ENCODE assay signal across 9 cellular contexts in genomic region chr10:89283174-89283987, GRCh38. TPM values are rescaled to one million over a fixed set of nuclear protein-coding genes. Genes with fewer than 3 reads are reported as not detected.
DNase-seq lines count a peak whose midpoint lies in the region; ATAC-seq and TF ChIP-seq lines count a peak whose summit lies in the region.
"Had no signal": no experiment of that assay in that cellular context is flagged by ENCODE, and none has a peak within 500 bp of the region (broad histone marks: within the 10 kb centered on the region; RNA-seq: fewer than 3 reads in every experiment).

No MANE protein-coding gene starts in this region.

- TF ChIP-seq POLR2A in stomach (IDR thresholded peaks at IDR 0.05) = no peak

- H3K27me3 ChIP-seq in HUES6 (ENCODE audit: control insufficient read depth, insufficient read depth, low read length) (no peaks in the 10 kb centered on the region), stomach (no peaks in the 10 kb centered on the region)

- WGBS in stomach, 5 donors = 33 to 50% (median 42%) methylated on average over 6 of the region's 6 CpGs

- H3K27ac ChIP-seq in HUES6 (ENCODE audit: low read depth, low read length) (peak overlapping the region; percentile 61; the same call in 1 of the 2 replicates), stomach (peak overlapping the region; percentile 71 to 89 (median 82))

- H3K4me1 ChIP-seq in HUES6 (ENCODE audit: control insufficient read depth, insufficient read depth, low read length) = peaks cover 16% of the 10 kb centered on the region
- H3K4me1 ChIP-seq in stomach = peaks cover 14 to 41% (median 33%) of the 10 kb centered on the region in 4 donors

- ATAC-seq in HG02938 (IDR thresholded peaks at IDR 0.05; ENCODE audit: unreplicated experiment) = no peak
- ATAC-seq in GM18858 (IDR thresholded peaks at IDR 0.05; ENCODE audit: unreplicated experiment) = no peak
- ATAC-seq: activated T-cell treated with anti-CD3 and anti-CD28 coated beads, Interleukin-2, amount 50 U/mL, for 4 hours had no signal

- intact Hi-C loops in stomach (cut with DNase I; ENCODE audit: low total_unique reads) = no loop called here

- H3K9me3 ChIP-seq in HUES6 (ENCODE audit: control insufficient read depth, insufficient read depth, low read depth, low read length) = peaks cover 23% of the 10 kb centered on the region; the same call in 1 of the 2 replicates
- H3K9me3 ChIP-seq in stomach = no peaks in the 10 kb centered on the region

- peak in 1 of 7 experiments; percentile 11 for TF ChIP-seq CTCF in stomach (IDR thresholded peaks at IDR 0.05)

- peak overlapping the region; percentile 5 for H3K9ac ChIP-seq in HUES6 (ENCODE audit: low read length)

- TF ChIP-seq EP300 in stomach (IDR thresholded peaks at IDR 0.05) = no peak

- H3K36me3 ChIP-seq in HUES6 (ENCODE audit: control insufficient read depth, insufficient read depth, low read length) (peaks cover 12% of the 10 kb centered on the region; the same call in 1 of the 2 replicates), stomach (no peaks in the 10 kb centered on the region)

- DNase-seq in astrocyte of the hippocampus (ENCODE audit: low read depth, low spot score) = peak; percentile 53
- DNase-seq in kidney glomerular epithelial cell (lab: John Stamatoyannopoulos, UW) = peak; percentile 90
- no peak for DNase-seq in stomach
- no peak for DNase-seq in NCI-H1694 treated with DMSO at 0.1 percent for 48 hours (lab: John Stamatoyannopoulos, UW)
- no peak for DNase-seq in stimulated activated CD4-positive, alpha-beta T cell treated with anti-CD3 and anti-CD28 coated beads, Interleukin-2, amount 100 ng/mL, for 24 hours
- DNase-seq: activated T-cell treated with anti-CD3 and anti-CD28 coated beads, Interleukin-2, amount 50 U/mL, for 4 hours had no signal

- H3K4me3 ChIP-seq in HUES6 (ENCODE audit: low read depth, low read length) (no peak overlapping the region; the same call in 1 of the 2 replicates), stomach (peak overlapping the region; percentile 17 to 24 (median 22))

RNA-seq across cellular contexts. Expression of gene IFIT2, which starts 18.5 kb away (rescaled TPM):
- total RNA-seq in stomach = 1 to 10 TPM in 2 of 5 donors, under 1 TPM in 2, not detected in 1; 0.45 to 5.0 (median 0.94) TPM
- 1 to 10 TPM; 1.6 to 3.1 (median 2.3) TPM for polyA plus RNA-seq in stomach

RNA-seq across cellular contexts. Expression of gene LIPA, which starts 31.8 kb away (rescaled TPM):
- total RNA-seq in stomach = 10 to 100 TPM in 4 of 5 donors, 1 to 10 TPM in 1; 1.8 to 65.9 (median 13.4) TPM
- polyA plus RNA-seq in stomach = 10 to 100 TPM; 12.2 to 22.8 (median 12.6) TPM

RNA-seq across cellular contexts. Expression of gene IFIT3, which starts 44.4 kb away (rescaled TPM):
- total RNA-seq in stomach = 10 to 100 TPM in 1 of 5 donors, 1 to 10 TPM in 4; 1.3 to 11.4 (median 2.6) TPM
- 10 to 100 TPM in 1 of 3 donors, 1 to 10 TPM in 2; 6.3 to 11.3 (median 7.9) TPM for polyA plus RNA-seq in stomach

Comparison
In these comparisons a context has a peak if more than half of its experiments do, and no peak if none do; other contexts are left out.
1. DNase-seq: peak in astrocyte of the hippocampus (single experiment) and kidney glomerular epithelial cell (single experiment); none in stomach (single experiment), NCI-H1694 treated with DMSO at 0.1 percent for 48 hours (single experiment) and stimulated activated CD4-positive, alpha-beta T cell treated with anti-CD3 and anti-CD28 coated beads, Interleukin-2, amount 100 ng/mL, for 24 hours (0 of 2).